8 cellular contexts compared by ENCODE assay signal in the genomic region with DNA sequence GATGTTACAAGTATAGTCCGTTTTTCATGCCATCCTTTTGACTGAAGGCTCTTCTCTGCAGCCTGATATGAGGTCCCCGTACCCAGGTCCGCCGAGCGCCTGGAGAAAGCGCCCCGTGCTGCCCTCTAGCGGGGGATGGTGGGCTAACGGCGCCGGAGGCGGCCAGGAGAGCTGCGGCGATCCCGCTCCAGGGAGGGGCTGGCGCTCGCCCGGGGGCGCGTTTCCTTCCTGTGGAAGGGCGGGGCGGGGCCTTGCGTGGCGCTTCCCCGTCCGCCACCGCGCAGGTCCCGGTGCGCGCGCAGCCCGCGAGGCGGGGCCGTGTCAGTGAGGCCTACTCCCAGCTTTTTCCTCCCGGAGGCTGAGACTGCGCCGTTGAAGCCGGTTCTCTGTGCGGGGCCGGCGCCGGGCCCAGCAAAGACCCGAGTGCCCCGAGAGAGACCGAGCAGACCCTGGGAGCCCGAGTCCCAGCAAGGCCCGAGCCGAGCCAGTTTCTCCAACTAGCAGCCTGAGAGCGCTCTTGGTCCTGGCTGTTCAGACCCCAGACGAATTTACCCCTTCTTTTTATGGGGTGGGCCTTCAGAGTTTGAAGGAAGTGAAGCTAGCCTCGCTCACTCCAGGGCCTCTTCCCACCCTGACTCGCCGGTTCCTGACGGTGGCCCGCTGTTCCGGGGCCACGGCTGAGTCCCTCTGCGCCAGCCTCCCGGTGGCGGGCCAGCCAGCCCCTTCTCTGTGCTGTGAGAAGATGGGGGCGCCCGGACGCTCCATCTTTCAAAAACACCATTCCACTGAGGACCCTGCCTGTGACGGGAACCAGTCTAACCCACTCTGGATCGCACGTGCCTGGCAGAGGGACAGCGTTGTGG. TPM values are rescaled to one million over a fixed set of nuclear protein-coding genes. Genes with fewer than 3 reads are reported as not detected.
DNase-seq lines count a peak whose midpoint lies in the region; ATAC-seq, FAIRE-seq and TF ChIP-seq lines count a peak whose summit lies in the region.

No MANE protein-coding gene starts in this region.

- H3K4me3 ChIP-seq in AG04449 (ENCODE audit: low read depth, low read length): peak overlapping the region; percentile 70
- peak overlapping the region; percentile 59 for H3K4me3 ChIP-seq in WERI-Rb-1 (ENCODE audit: low read depth, low read length)
- peak overlapping the region; percentile 54 for H3K4me3 ChIP-seq in bronchial epithelial cell (ENCODE audit: low read depth, low read length)

- DNase-seq in AG04449 (ENCODE audit: low read depth, low spot score) (peak; percentile 50), NCI-H2171 treated with DMSO at 0.1 percent for 48 hours (lab: John Stamatoyannopoulos, UW) (peak; percentile 94), WERI-Rb-1 (peak; percentile 97), bronchial epithelial cell (ENCODE audit: low read depth) (peak; percentile 82), iPS-NIHi7 (ENCODE audit: extremely low spot score) (peak; percentile 99), smooth muscle cell of the brain vasculature (ENCODE audit: low read depth, low spot score) (peak; percentile 88)

- H3K27ac ChIP-seq in WERI-Rb-1: peak overlapping the region; percentile 88

- FAIRE-seq in bronchial epithelial cell (lab: Jason Lieb, UNC): no peak

- peak; percentile 98 for TF ChIP-seq CTCF in AG04449 (IDR thresholded peaks at IDR 0.05; ENCODE audit: insufficient read depth, low read length, missing control alignments)
- peak; percentile 88 for TF ChIP-seq CTCF in WERI-Rb-1 (IDR thresholded peaks at IDR 0.05; ENCODE audit: low read depth, low read length)
- peak; percentile 92 for TF ChIP-seq CTCF in bronchial epithelial cell (IDR thresholded peaks at IDR 0.05; ENCODE audit: insufficient read depth, low read length, severe bottlenecking)

- POLR2A ChIA-PET in AG04449 (lab: Yijun Ruan, JAX): interaction anchor here (0.5 to 1.3 kb wide), 8 partner anchors 8 to 1375 kb away, joined by 3 to 14 read pairs (median 4); a partner anchor contains a TSS

- H3K36me3 ChIP-seq in WERI-Rb-1: peaks cover 15% of the 10 kb centered on the region
- H3K36me3 ChIP-seq in bronchial epithelial cell (ENCODE audit: control insufficient read depth, insufficient read depth, low read length): peaks cover 6% of the 10 kb centered on the region

- H3K27me3 ChIP-seq in WERI-Rb-1 (ENCODE audit: insufficient read depth, low read depth, severe bottlenecking): no peaks in the 10 kb centered on the region
- H3K27me3 ChIP-seq in bronchial epithelial cell (ENCODE audit: control insufficient read depth, insufficient read depth, low read length): no peaks in the 10 kb centered on the region

- CTCF ChIA-PET in AG04449 (lab: Yijun Ruan, JAX): interaction anchor here (0.6 to 3.7 kb wide), 54 partner anchors 8 to 603 kb away, joined by 3 to 94 read pairs (median 5); a partner anchor contains a TSS

- peak; percentile 89 for ATAC-seq in GM18868 (IDR thresholded peaks at IDR 0.05; ENCODE audit: unreplicated experiment)
- peak; percentile 90 for ATAC-seq in HG03108 (IDR thresholded peaks at IDR 0.05; ENCODE audit: unreplicated experiment)

- peaks cover 3% of the 10 kb centered on the region for H3K9me3 ChIP-seq in WERI-Rb-1 (ENCODE audit: severe bottlenecking)

RNA-seq across cellular contexts. Expression of a gene that starts 9.7 kb away (rescaled TPM):
- 10.0 and 10.9 TPM in 2 replicates for total RNA-seq in bronchial epithelial cell

Comparison
In these comparisons a context has a peak if more than half of its experiments do, and no peak if none do; other contexts are left out.
1. Peak in every context shown above with its lines: DNase-seq, ATAC-seq, H3K4me3 ChIP-seq and H3K27ac ChIP-seq.